In genomic region chr2:9885036-9885684, GRCh38 we compare ENCODE assay signal across 29 cellular contexts. TPM values are rescaled to one million over a fixed set of nuclear protein-coding genes. Genes with fewer than 3 reads are reported as not detected.
A peak's percentile ranks its signal among the peaks of the same experiment; 100 is the strongest.
DNase-seq lines count a peak whose midpoint lies in the region; ATAC-seq, FAIRE-seq and TF ChIP-seq lines count a peak whose summit lies in the region.
"Had no signal": no experiment of that assay in that cellular context is flagged by ENCODE, and none has a peak within 500 bp of the region (broad histone marks: within the 10 kb centered on the region; RNA-seq: fewer than 3 reads in every experiment).

No MANE protein-coding gene starts in this region.

- H3K4me3 ChIP-seq in astrocyte (ENCODE audit: insufficient read depth, low read depth, low read length) (no peak overlapping the region), fibroblast of lung (replicated peaks in 1 of 4; ENCODE audit: control extremely low read depth in 1 of 4, insufficient read depth in 1 of 4, low read depth in 3 of 4, low read length in 4 of 4) (no peak overlapping the region)
- H3K4me3 ChIP-seq: body of pancreas, esophagus squamous epithelium, lung, psoas muscle, stomach, tibial artery had no signal

- peak; percentile 17 for FAIRE-seq in astrocyte (lab: Jason Lieb, UNC)
- FAIRE-seq: colon had no signal

- no peaks in the 10 kb centered on the region for H3K27me3 ChIP-seq in astrocyte (ENCODE audit: insufficient read depth, low read length)
- H3K27me3 ChIP-seq in fibroblast of lung (ENCODE audit: control insufficient read depth, insufficient read depth, low read length), result no peaks in the 10 kb centered on the region
- H3K27me3 ChIP-seq: body of pancreas, esophagus squamous epithelium, stomach, tibial artery had no signal

- H3K4me2 ChIP-seq in astrocyte (ENCODE audit: low read length), result peak overlapping the region; percentile 54
- H3K4me2 ChIP-seq in fibroblast of lung (ENCODE audit: extremely low read depth, insufficient read depth, low read length), result no peak overlapping the region

- peaks cover 6% of the 10 kb centered on the region for H3K9me3 Mint-ChIP-seq in activated CD4-positive, alpha-beta memory T cell treated with anti-CD3 and anti-CD28 coated beads, Interleukin-2, amount 10 ng/mL, durations not matched to agents 7 days and 5 days
- peaks cover 12% of the 10 kb centered on the region for H3K9me3 Mint-ChIP-seq in activated CD4-positive, alpha-beta memory T cell treated with anti-CD3 and anti-CD28 coated beads for 36 hours
- H3K9me3 Mint-ChIP-seq in astrocyte (ENCODE audit: unreplicated experiment), result peaks cover 3% of the 10 kb centered on the region
- peaks cover 4 to 15% (median 7%) of the 10 kb centered on the region in 3 donors for H3K9me3 Mint-ChIP-seq in T-cell
- H3K9me3 Mint-ChIP-seq: effector memory CD8-positive, alpha-beta T cell had no signal

- no peaks in the 10 kb centered on the region for H3K36me3 ChIP-seq in astrocyte (ENCODE audit: insufficient read depth, low read length)
- peaks cover 5% of the 10 kb centered on the region for H3K36me3 ChIP-seq in fibroblast of lung (ENCODE audit: control insufficient read depth, insufficient read depth, low read length)

- peaks cover 11% of the 10 kb centered on the region for H3K4me1 ChIP-seq in astrocyte (ENCODE audit: insufficient read depth, low read length)
- H3K4me1 ChIP-seq in fibroblast of lung (ENCODE audit: control insufficient read depth, extremely low read depth, insufficient read depth, low read length), result peaks cover 5% of the 10 kb centered on the region
- H3K4me1 ChIP-seq: psoas muscle had no signal

- H3K27ac Mint-ChIP-seq in activated CD4-positive, alpha-beta memory T cell treated with anti-CD3 and anti-CD28 coated beads, Interleukin-2, amount 10 ng/mL, durations not matched to agents 7 days and 5 days, result peak overlapping the region; percentile 2
- H3K27ac Mint-ChIP-seq in activated CD4-positive, alpha-beta memory T cell treated with anti-CD3 and anti-CD28 coated beads for 36 hours, result no peak overlapping the region
- H3K27ac Mint-ChIP-seq in astrocyte (ENCODE audit: unreplicated experiment), result no peak overlapping the region
- peak overlapping the region in 1 of 2 donors; percentile 2 for H3K27ac Mint-ChIP-seq in T-cell
- H3K27ac Mint-ChIP-seq: activated CD4-positive, alpha-beta T cell treated with anti-CD3 and anti-CD28 coated beads, Interleukin-2, amount 10 ng/mL, durations not matched to agents 7 days and 5 days; activated naive CD8-positive, alpha-beta T cell had no signal

- no peak for DNase-seq in activated CD4-positive, alpha-beta memory T cell treated with anti-CD3 and anti-CD28 coated beads, Interleukin-2, amount 10 ng/mL, durations not matched to agents 7 days and 5 days
- no peak for DNase-seq in activated CD4-positive, alpha-beta memory T cell treated with anti-CD3 and anti-CD28 coated beads for 36 hours
- peak; percentile 39 for DNase-seq in astrocyte (ENCODE audit: low read depth)
- DNase-seq in fibroblast of lung (ENCODE audit: low read depth in 2 of 2), result peak; percentile 56 to 68
- no peak for DNase-seq in AML-193 (lab: John Stamatoyannopoulos, UW)
- no peak for DNase-seq in T-cell
- DNase-seq in ureter (ENCODE audit: low spot score), result no peak
- DNase-seq in NOMO-1 treated with dmso at 0.1 percent for 144 hours (lab: John Stamatoyannopoulos, UW; ENCODE audit: unreplicated experiment), result no peak
- DNase-seq: activated CD4-positive, alpha-beta T cell treated with anti-CD3 and anti-CD28 coated beads, Interleukin-2, amount 10 ng/mL, durations not matched to agents 7 days and 5 days; body of pancreas; CD8-positive, alpha-beta memory T cell; DMS53; effector memory CD8-positive, alpha-beta T cell; esophagus squamous epithelium; kidney glomerular epithelial cell; NCI-H1092; NCI-H2029 treated with DMSO at 0.1 percent for 48 hours; NCI-H345; NCI-H82; psoas muscle; stimulated activated CD8-positive, alpha-beta memory T cell treated with anti-CD3 and anti-CD28 coated beads, Interleukin-4, amount 100 ng/mL, for 48 hours; stomach; T-helper 9 cell; tibial artery had no signal

- H3K9me3 ChIP-seq in astrocyte (ENCODE audit: insufficient read depth, low read depth, low read length), result no peaks in the 10 kb centered on the region
- no peaks in the 10 kb centered on the region for H3K9me3 ChIP-seq in fibroblast of lung (ENCODE audit: control insufficient read depth, insufficient read depth, low read depth, low read length)
- H3K9me3 ChIP-seq: body of pancreas had no signal

- CTCF ChIA-PET in activated CD4-positive, alpha-beta memory T cell treated with anti-CD3 and anti-CD28 coated beads, Interleukin-2, amount 10 ng/mL, durations not matched to agents 7 days and 5 days (lab: Charles Lee), result no interaction called here
- CTCF ChIA-PET in activated CD4-positive, alpha-beta memory T cell treated with anti-CD3 and anti-CD28 coated beads for 36 hours (lab: Charles Lee), result interaction anchor here (1.3 to 1.6 kb wide), 3 partner anchors 29 to 188 kb away, joined by 3 to 4 read pairs (median 4); no protein-coding TSS in a partner anchor
- CTCF ChIA-PET in T-cell (lab: Charles Lee), result no interaction called here

- H3K36me3 Mint-ChIP-seq in activated CD4-positive, alpha-beta memory T cell treated with anti-CD3 and anti-CD28 coated beads, Interleukin-2, amount 10 ng/mL, durations not matched to agents 7 days and 5 days (ENCODE audit: low read depth), result peaks cover 69% of the 10 kb centered on the region
- H3K36me3 Mint-ChIP-seq in activated CD4-positive, alpha-beta memory T cell treated with anti-CD3 and anti-CD28 coated beads for 36 hours, result peaks cover 39% of the 10 kb centered on the region
- H3K36me3 Mint-ChIP-seq in astrocyte (ENCODE audit: low read depth, unreplicated experiment) (peaks cover 9% of the 10 kb centered on the region), T-cell (peaks cover 66% of the 10 kb centered on the region)

- H2AFZ ChIP-seq in astrocyte (ENCODE audit: low read depth, low read length) (no peak overlapping the region), fibroblast of lung (ENCODE audit: low read length) (no peak overlapping the region)

- no peak overlapping the region for H3K4me3 Mint-ChIP-seq in activated CD4-positive, alpha-beta memory T cell treated with anti-CD3 and anti-CD28 coated beads, Interleukin-2, amount 10 ng/mL, durations not matched to agents 7 days and 5 days
- no peak overlapping the region for H3K4me3 Mint-ChIP-seq in activated CD4-positive, alpha-beta memory T cell treated with anti-CD3 and anti-CD28 coated beads for 36 hours
- H3K4me3 Mint-ChIP-seq in astrocyte (ENCODE audit: unreplicated experiment) (no peak overlapping the region), T-cell (no peak overlapping the region)
- H3K4me3 Mint-ChIP-seq: activated CD4-positive, alpha-beta T cell treated with anti-CD3 and anti-CD28 coated beads, Interleukin-2, amount 10 ng/mL, durations not matched to agents 7 days and 5 days; activated naive CD8-positive, alpha-beta T cell; CD8-positive, alpha-beta memory T cell; effector memory CD8-positive, alpha-beta T cell had no signal

- H3K79me2 ChIP-seq in astrocyte (ENCODE audit: insufficient read depth, low read length) (peaks cover 5% of the 10 kb centered on the region), fibroblast of lung (ENCODE audit: control insufficient read depth, insufficient read depth, low read length) (no peaks in the 10 kb centered on the region)

- H3K27ac ChIP-seq in astrocyte (ENCODE audit: low read depth, low read length), result no peak overlapping the region
- H3K27ac ChIP-seq in fibroblast of lung (ENCODE audit: insufficient read depth, low read length), result no peak overlapping the region
- H3K27ac ChIP-seq: 22Rv1, body of pancreas, psoas muscle, stomach, tibial artery had no signal

- H3K9ac ChIP-seq in astrocyte (ENCODE audit: low read length) (no peak overlapping the region), fibroblast of lung (ENCODE audit: insufficient read depth, low read length) (no peak overlapping the region)

- TF ChIP-seq CTCF in astrocyte (IDR thresholded peaks at IDR 0.05; ENCODE audit: insufficient read depth, low read depth, low read length), result no peak
- no peak for TF ChIP-seq CTCF in fibroblast of lung (conservative IDR thresholded peaks at IDR 0.05 in 1 of 2, IDR thresholded peaks at IDR 0.05 in 1 of 2; ENCODE audit: low read depth in 1 of 2, low read length in 2 of 2)

- ATAC-seq in T-cell (replicated peaks in 1 of 4), result no peak
- ATAC-seq: body of pancreas; effector memory CD8-positive, alpha-beta T cell; Right ventricle myocardium inferior had no signal

- intact Hi-C loops in activated CD4-positive, alpha-beta memory T cell treated with anti-CD3 and anti-CD28 coated beads for 36 hours (cut with micrococcal nuclease), result no loop called here

- H3K27me3 Mint-ChIP-seq in activated CD4-positive, alpha-beta memory T cell treated with anti-CD3 and anti-CD28 coated beads, Interleukin-2, amount 10 ng/mL, durations not matched to agents 7 days and 5 days, result no peaks in the 10 kb centered on the region
- H3K27me3 Mint-ChIP-seq in activated CD4-positive, alpha-beta memory T cell treated with anti-CD3 and anti-CD28 coated beads for 36 hours, result no peaks in the 10 kb centered on the region
- H3K27me3 Mint-ChIP-seq in astrocyte (ENCODE audit: low read depth, unreplicated experiment) (no peaks in the 10 kb centered on the region), T-cell (no peaks in the 10 kb centered on the region)
- H3K27me3 Mint-ChIP-seq: activated CD4-positive, alpha-beta T cell treated with anti-CD3 and anti-CD28 coated beads, Interleukin-2, amount 10 ng/mL, durations not matched to agents 7 days and 5 days; activated naive CD8-positive, alpha-beta T cell; CD8-positive, alpha-beta memory T cell; effector memory CD8-positive, alpha-beta T cell had no signal

- POLR2A ChIA-PET in activated CD4-positive, alpha-beta memory T cell treated with anti-CD3 and anti-CD28 coated beads, Interleukin-2, amount 10 ng/mL, durations not matched to agents 7 days and 5 days (lab: Charles Lee), result interaction anchor here (1.4 kb wide), 1 partner anchor 14 kb away, joined by 4 read pairs; no protein-coding TSS in a partner anchor
- POLR2A ChIA-PET in activated CD4-positive, alpha-beta memory T cell treated with anti-CD3 and anti-CD28 coated beads for 36 hours (lab: Charles Lee), result no interaction called here
- POLR2A ChIA-PET in T-cell (lab: Charles Lee), result interaction anchor here (0.6 to 0.7 kb wide), 4 partner anchors 15 to 484 kb away, joined by 3 to 17 read pairs (median 10); no protein-coding TSS in a partner anchor

- peaks cover 31% of the 10 kb centered on the region for H3K4me1 Mint-ChIP-seq in activated CD4-positive, alpha-beta memory T cell treated with anti-CD3 and anti-CD28 coated beads, Interleukin-2, amount 10 ng/mL, durations not matched to agents 7 days and 5 days
- H3K4me1 Mint-ChIP-seq in activated CD4-positive, alpha-beta memory T cell treated with anti-CD3 and anti-CD28 coated beads for 36 hours (ENCODE audit: low read depth), result peaks cover 6% of the 10 kb centered on the region
- H3K4me1 Mint-ChIP-seq in astrocyte (ENCODE audit: low read depth, unreplicated experiment) (peaks cover 4% of the 10 kb centered on the region), T-cell (peaks cover 6 to 21% (median 14%) of the 10 kb centered on the region in 3 donors)

- peaks cover 11% of the 10 kb centered on the region for H4K20me1 ChIP-seq in astrocyte (ENCODE audit: insufficient read depth, low read length)
- no peaks in the 10 kb centered on the region for H4K20me1 ChIP-seq in fibroblast of lung (ENCODE audit: control insufficient read depth, extremely low read depth, insufficient read depth, low read length)

RNA-seq across cellular contexts. Expression of gene TAF1B, which starts 41.9 kb away (rescaled TPM):
- 10 to 100 TPM; 49.4 to 54.7 TPM for total RNA-seq in activated CD4-positive, alpha-beta memory T cell treated with anti-CD3 and anti-CD28 coated beads, Interleukin-2, amount 10 ng/mL, durations not matched to agents 7 days and 5 days
- total RNA-seq in activated CD4-positive, alpha-beta memory T cell treated with anti-CD3 and anti-CD28 coated beads for 36 hours, result 10 to 100 TPM; 32.6 TPM
- total RNA-seq in astrocyte (14.5 and 15.7 TPM in 2 replicates), fibroblast of lung (19.8 and 32.9 TPM in 2 replicates), T-cell (10 to 100 TPM in 4 of 5 donors, 1 to 10 TPM in 1; 9.2 to 21.7 (median 15.2) TPM), ureter (41.1 TPM)
- 19.5 and 30.8 TPM in 2 replicates for polyA plus RNA-seq in fibroblast of lung
- 10.9 and 16.8 TPM in 2 replicates for polyA plus RNA-seq in fibroblast of lung (2012)
- polyA minus RNA-seq in fibroblast of lung (ENCODE audit: low replicate concordance), result 0.86 and 14.3 TPM in 2 replicates

Comparison
In these comparisons a context has a peak if more than half of its experiments do, and no peak if none do; other contexts are left out.
1. DNase-seq: peak in astrocyte (single experiment) and fibroblast of lung (2 of 2); none in activated CD4-positive, alpha-beta memory T cell treated with anti-CD3 and anti-CD28 coated beads, Interleukin-2, amount 10 ng/mL, durations not matched to agents 7 days and 5 days (single experiment), activated CD4-positive, alpha-beta memory T cell treated with anti-CD3 and anti-CD28 coated beads for 36 hours (single experiment), AML-193 (0 of 2), T-cell (0 of 34), ureter (single experiment) and NOMO-1 treated with dmso at 0.1 percent for 144 hours (single experiment).